Comparison of ENCODE assay signal across 15 cellular contexts in genomic region chr15:29889545-29890329, GRCh38.
DNase-seq lines count a peak whose midpoint lies in the region; ATAC-seq and TF ChIP-seq lines count a peak whose summit lies in the region.
"Had no signal": no experiment of that assay in that cellular context is flagged by ENCODE, and none has a peak within 500 bp of the region (broad histone marks: within the 10 kb centered on the region; RNA-seq: fewer than 3 reads in every experiment).

No MANE protein-coding gene starts in this region.

- peak overlapping the region; percentile 68 for H2AFZ ChIP-seq in parathyroid adenoma

- peak overlapping the region; percentile 42 for H3K27ac ChIP-seq in right cardiac atrium (ENCODE audit: low read length)
- no peak overlapping the region for H3K27ac ChIP-seq in parathyroid adenoma
- no peak overlapping the region for H3K27ac ChIP-seq in substantia nigra (ENCODE audit: low read depth, low read length, poor library complexity, severe bottlenecking)

- H3K36me3 ChIP-seq in adipocyte (ENCODE audit: control insufficient read depth, insufficient read depth, low read length, severe bottlenecking) (no peaks in the 10 kb centered on the region), parathyroid adenoma (ENCODE audit: control insufficient read depth, insufficient read depth, low read length) (no peaks in the 10 kb centered on the region)

- H3K4me1 ChIP-seq in adipocyte (ENCODE audit: control insufficient read depth, insufficient read depth, low read length) (peaks cover 20% of the 10 kb centered on the region), right cardiac atrium (ENCODE audit: control insufficient read depth, insufficient read depth, low read length) (peaks cover 7% of the 10 kb centered on the region), parathyroid adenoma (no peaks in the 10 kb centered on the region)

- H3K27me3 ChIP-seq in adipocyte (replicated peaks; ENCODE audit: control insufficient read depth, insufficient read depth, low read length) (no peaks in the 10 kb centered on the region), right cardiac atrium (ENCODE audit: control insufficient read depth, insufficient read depth) (no peaks in the 10 kb centered on the region), parathyroid adenoma (ENCODE audit: control insufficient read depth, insufficient read depth, low read length) (no peaks in the 10 kb centered on the region)

- H3K4me3 ChIP-seq in adipocyte (ENCODE audit: low read length) (no peak overlapping the region), right cardiac atrium (ENCODE audit: low read length) (no peak overlapping the region), parathyroid adenoma (ENCODE audit: low read depth, low read length) (no peak overlapping the region)
- H3K4me3 ChIP-seq: K562 had no signal

- TF ChIP-seq CTCF in parathyroid adenoma (IDR thresholded peaks at IDR 0.05), result no peak

- peak; percentile 5 for DNase-seq in HK-2 (ENCODE audit: unreplicated experiment)
- peak; percentile 19 for DNase-seq in adipocyte (ENCODE audit: low read depth)
- DNase-seq in right cardiac atrium, result no peak
- no peak for DNase-seq in AG08395 (ENCODE audit: low spot score)
- no peak for DNase-seq in substantia nigra (lab: John Stamatoyannopoulos, UW)
- DNase-seq: activated CD8-positive, alpha-beta T cell treated with anti-CD3 and anti-CD28 coated beads for 36 hours; amygdala; cortex of kidney; erythroblast; NCI-H1417 treated with DMSO at 0.1 percent for 48 hours; NCI-H2227 treated with DMSO at 0.1 percent for 48 hours had no signal

- H3K9ac ChIP-seq in adipocyte (ENCODE audit: low read length) (no peak overlapping the region), parathyroid adenoma (no peak overlapping the region)

- ATAC-seq in right cardiac atrium (peak; percentile 72 to 78), HG02884 (IDR thresholded peaks at IDR 0.05; ENCODE audit: unreplicated experiment) (no peak), GM21825 (IDR thresholded peaks at IDR 0.05; ENCODE audit: unreplicated experiment) (no peak)
- ATAC-seq: activated CD8-positive, alpha-beta T cell treated with anti-CD3 and anti-CD28 coated beads for 36 hours; K562 had no signal

- no peaks in the 10 kb centered on the region for H3K9me3 ChIP-seq in adipocyte (ENCODE audit: control insufficient read depth, low read length)
- H3K9me3 ChIP-seq in right cardiac atrium (ENCODE audit: control insufficient read depth, low read length), result no peaks in the 10 kb centered on the region
- no peaks in the 10 kb centered on the region for H3K9me3 ChIP-seq in parathyroid adenoma (ENCODE audit: control insufficient read depth, low read length)

- no peak overlapping the region for H3K4me2 ChIP-seq in parathyroid adenoma (ENCODE audit: low read length)

- WGBS in right cardiac atrium, result 46% methylated on average over 11 of the region's 11 CpGs

- intact Hi-C loops in right cardiac atrium (cut with DNase I), result loop anchor here in 1 of 4 donors (10.0 kb wide), 1 partner anchor 65 kb away; the partner anchor contains the start of gene TJP1

- H3K79me2 ChIP-seq in parathyroid adenoma, result no peaks in the 10 kb centered on the region

Comparison
In these comparisons a context has a peak if more than half of its experiments do, and no peak if none do; other contexts are left out.
1. DNase-seq: peak in HK-2 (single experiment) and adipocyte (single experiment); none in right cardiac atrium (0 of 3), AG08395 (single experiment) and substantia nigra (0 of 49).
2. ATAC-seq: peak in right cardiac atrium (2 of 2); none in HG02884 (single experiment) and GM21825 (single experiment).